ENCODE assay signal across 20 cellular contexts in genomic region chr13:72666391-72666790, GRCh38.
DNase-seq lines count a peak whose midpoint lies in the region; ATAC-seq lines count a peak whose summit lies in the region.
"Had no signal": no experiment of that assay in that cellular context is flagged by ENCODE, and none has a peak within 500 bp of the region (broad histone marks: within the 10 kb centered on the region; RNA-seq: fewer than 3 reads in every experiment).

No MANE protein-coding gene starts in this region.

- DNase-seq in NCI-H2171 treated with DMSO at 0.1 percent for 48 hours (lab: John Stamatoyannopoulos, UW) = peak; percentile 39
- DNase-seq in NCI-H2171 (lab: John Stamatoyannopoulos, UW) = no peak
- DNase-seq in cerebellar cortex (ENCODE audit: low spot score) = peak; percentile 75
- peak; percentile 17 for DNase-seq in pons (ENCODE audit: low spot score)
- no peak for DNase-seq in T-cell
- DNase-seq in NCI-H1436 treated with DMSO at 0.1 percent for 48 hours (lab: John Stamatoyannopoulos, UW) = no peak
- DNase-seq: 8988T; ACHN; BE2C; CD4-positive, alpha-beta memory T cell; CD4-positive, CD25-positive, alpha-beta regulatory T cell; CD8-positive, alpha-beta memory T cell; COR-L47; DMS153; DMS79; DND-41; EL; GF-D8 had no signal

- no peak overlapping the region for H3K4me3 Mint-ChIP-seq in T-cell
- H3K4me3 Mint-ChIP-seq: CD14-positive monocyte; CD4-positive, alpha-beta memory T cell; CD4-positive, CD25-positive, alpha-beta regulatory T cell; CD8-positive, alpha-beta memory T cell had no signal

- H3K27ac Mint-ChIP-seq in T-cell = no peak overlapping the region
- H3K27ac Mint-ChIP-seq: CD4-positive, alpha-beta memory T cell; CD4-positive, CD25-positive, alpha-beta regulatory T cell; CD8-positive, alpha-beta memory T cell had no signal

- no peaks in the 10 kb centered on the region for H3K36me3 Mint-ChIP-seq in T-cell
- H3K36me3 Mint-ChIP-seq: CD14-positive monocyte; CD4-positive, alpha-beta memory T cell; CD4-positive, CD25-positive, alpha-beta regulatory T cell had no signal

- H3K27me3 Mint-ChIP-seq in T-cell = peaks cover 2 to 11% of the 10 kb centered on the region in 2 donors

- POLR2A ChIA-PET in T-cell (lab: Charles Lee) = no interaction called here

- no peaks in the 10 kb centered on the region for H3K4me1 Mint-ChIP-seq in T-cell
- H3K4me1 Mint-ChIP-seq: CD4-positive, alpha-beta memory T cell; CD4-positive, CD25-positive, alpha-beta regulatory T cell; CD8-positive, alpha-beta memory T cell had no signal

- H3K9me3 Mint-ChIP-seq in T-cell = no peaks in the 10 kb centered on the region
- H3K9me3 Mint-ChIP-seq: CD8-positive, alpha-beta memory T cell had no signal

- CTCF ChIA-PET in T-cell (lab: Charles Lee) = interaction anchor here in 1 of 2 donors (0.6 kb wide), 1 partner anchor 70 kb away, joined by 3 read pairs; no protein-coding TSS in a partner anchor

- no peak for ATAC-seq in HG03565 (IDR thresholded peaks at IDR 0.05; ENCODE audit: unreplicated experiment)
- ATAC-seq in T-cell (replicated peaks in 1 of 4) = no peak

Comparison
In these comparisons a context has a peak if more than half of its experiments do, and no peak if none do; other contexts are left out.
1. DNase-seq: peak in NCI-H2171 treated with DMSO at 0.1 percent for 48 hours (single experiment), cerebellar cortex (single experiment) and pons (single experiment); none in NCI-H2171 (single experiment), T-cell (0 of 34) and NCI-H1436 treated with DMSO at 0.1 percent for 48 hours (single experiment).